Comparison of ENCODE assay signal across 1 cellular context in genomic region chr1:16074217-16074616, GRCh38.
TF ChIP-seq lines count a peak whose summit lies in the region.

No MANE protein-coding gene starts in this region.

TF ChIP-seq in H1, 55 proteins besides CTCF, POLR2A, EP300 and RAD21:
- no peak for TF ChIP-seq SAP30 (IDR thresholded peaks at IDR 0.05; ENCODE audit: insufficient read depth, insufficient replicate concordance, low read length)
- TF ChIP-seq BACH1 (IDR thresholded peaks at IDR 0.05; ENCODE audit: low read length) = no peak
- no peak for TF ChIP-seq CTBP2 (IDR thresholded peaks at IDR 0.05; ENCODE audit: borderline replicate concordance, insufficient read depth, insufficient read length, low read length)
- TF ChIP-seq RFX5 (IDR thresholded peaks at IDR 0.05; ENCODE audit: borderline replicate concordance, low read depth, low read length) = no peak
- no peak for TF ChIP-seq CEBPB (IDR thresholded peaks at IDR 0.05; ENCODE audit: low read depth, low read length)
- no peak for TF ChIP-seq NANOG (IDR thresholded peaks at IDR 0.05; ENCODE audit: insufficient read depth, low read depth, low read length, poor library complexity, severe bottlenecking)
- no peak for TF ChIP-seq EGR1 (IDR thresholded peaks at IDR 0.05; ENCODE audit: borderline replicate concordance, low read depth, low read length)
- TF ChIP-seq ATF2 (IDR thresholded peaks at IDR 0.05; ENCODE audit: low read length) = no peak
- TF ChIP-seq JUN (IDR thresholded peaks at IDR 0.05; ENCODE audit: low read depth, low read length) = no peak
- TF ChIP-seq SIN3A (conservative IDR thresholded peaks at IDR 0.05 in 1 of 2, IDR thresholded peaks at IDR 0.05 in 1 of 2; ENCODE audit: low read depth in 1 of 2, low read length in 2 of 2) = no peak
- no peak for TF ChIP-seq SP2 (IDR thresholded peaks at IDR 0.05; ENCODE audit: low read length)
- no peak for TF ChIP-seq TBP (IDR thresholded peaks at IDR 0.05; ENCODE audit: low read depth, low read length)
- TF ChIP-seq TAF7 (optimal IDR thresholded peaks at IDR 0.05; ENCODE audit: borderline replicate concordance, low read depth, low read length) = no peak
- TF ChIP-seq HDAC2 (IDR thresholded peaks at IDR 0.05; ENCODE audit: borderline replicate concordance in 1 of 2, low read depth in 2 of 2, low read length in 2 of 2) = no peak
- no peak for TF ChIP-seq TEAD4 (IDR thresholded peaks at IDR 0.05; ENCODE audit: low read depth, low read length)
- TF ChIP-seq PHF8 (conservative IDR thresholded peaks at IDR 0.05; ENCODE audit: low read depth, low read length) = no peak
TF ChIP-seq in H1: peak in this region for 0.
